ENCODE assay signal across 12 cellular contexts in genomic region chr2:11071207-11071606, GRCh38.
DNase-seq lines count a peak whose midpoint lies in the region; ATAC-seq and TF ChIP-seq lines count a peak whose summit lies in the region.
"Had no signal": no experiment of that assay in that cellular context is flagged by ENCODE, and none has a peak within 500 bp of the region (broad histone marks: within the 10 kb centered on the region; RNA-seq: fewer than 3 reads in every experiment).

No MANE protein-coding gene starts in this region.

- H3K36me3 ChIP-seq in left ventricle myocardium inferior, result no peaks in the 10 kb centered on the region
- no peaks in the 10 kb centered on the region for H3K36me3 ChIP-seq in esophagus muscularis mucosa

- ATAC-seq in left cardiac atrium (peak; percentile 41 to 59), HG02763 (IDR thresholded peaks at IDR 0.05; ENCODE audit: unreplicated experiment) (no peak), HG03025 (IDR thresholded peaks at IDR 0.05; ENCODE audit: low FRiP score, unreplicated experiment) (no peak), HG03095 (IDR thresholded peaks at IDR 0.05; ENCODE audit: unreplicated experiment) (no peak)
- ATAC-seq: psoas muscle had no signal

- H3K4me1 ChIP-seq in left ventricle myocardium inferior, result no peaks in the 10 kb centered on the region
- no peaks in the 10 kb centered on the region for H3K4me1 ChIP-seq in esophagus muscularis mucosa
- H3K4me1 ChIP-seq: psoas muscle had no signal

- no peak for TF ChIP-seq CTCF in left ventricle myocardium inferior (IDR thresholded peaks at IDR 0.05; ENCODE audit: borderline replicate concordance)
- TF ChIP-seq CTCF in esophagus muscularis mucosa (IDR thresholded peaks at IDR 0.05), result no peak

- no peak for TF ChIP-seq POLR2A in esophagus muscularis mucosa (IDR thresholded peaks at IDR 0.05; ENCODE audit: low read depth)

- H3K27me3 ChIP-seq in left ventricle myocardium inferior (ENCODE audit: low read depth), result peaks cover 64% of the 10 kb centered on the region
- H3K27me3 ChIP-seq in esophagus muscularis mucosa, result peaks cover 0 to 62% (median 0%) of the 10 kb centered on the region in 4 donors

- no peak for TF ChIP-seq EP300 in esophagus muscularis mucosa (IDR thresholded peaks at IDR 0.05)

- H3K4me3 ChIP-seq in left ventricle myocardium inferior (no peak overlapping the region), esophagus muscularis mucosa (no peak overlapping the region)
- H3K4me3 ChIP-seq: psoas muscle had no signal

- H3K9me3 ChIP-seq in left ventricle myocardium inferior (replicated peaks), result no peaks in the 10 kb centered on the region
- H3K9me3 ChIP-seq in esophagus muscularis mucosa, result no peaks in the 10 kb centered on the region
- H3K9me3 ChIP-seq: psoas muscle had no signal

- no peak for DNase-seq in left cardiac atrium
- DNase-seq in left ventricle myocardium inferior, result no peak
- DNase-seq in NOMO-1 treated with DMSO at 0.1 percent for 48 hours (lab: John Stamatoyannopoulos, UW; ENCODE audit: unreplicated experiment), result peak; percentile 40
- peak; percentile 75 for DNase-seq in esophagus muscularis mucosa (ENCODE audit: extremely low spot score)
- peak; percentile 14 for DNase-seq in stromal cell of bone marrow (ENCODE audit: low read depth)
- DNase-seq: CD4-positive, CD25-positive, alpha-beta regulatory T cell; NCI-H2171; psoas muscle had no signal

- intact Hi-C loops in left cardiac atrium (cut with DNase I) (no loop called here), left ventricle myocardium inferior (cut with micrococcal nuclease) (no loop called here), esophagus muscularis mucosa (cut with DNase I) (no loop called here)

- H3K27ac ChIP-seq in left ventricle myocardium inferior (replicated peaks) (no peak overlapping the region), esophagus muscularis mucosa (replicated peaks in 1 of 4) (no peak overlapping the region)
- H3K27ac ChIP-seq: epithelial cell of prostate, psoas muscle had no signal

- WGBS in esophagus muscularis mucosa, result 51% methylated on average over 7 of the region's 7 CpGs

Comparison
In these comparisons a context has a peak if more than half of its experiments do, and no peak if none do; other contexts are left out.
1. ATAC-seq: peak in left cardiac atrium (2 of 2); none in HG02763 (single experiment), HG03025 (single experiment) and HG03095 (single experiment).
2. DNase-seq: peak in NOMO-1 treated with DMSO at 0.1 percent for 48 hours (single experiment), esophagus muscularis mucosa (single experiment) and stromal cell of bone marrow (single experiment); none in left cardiac atrium (single experiment) and left ventricle myocardium inferior (single experiment).